In the genomic region with DNA sequence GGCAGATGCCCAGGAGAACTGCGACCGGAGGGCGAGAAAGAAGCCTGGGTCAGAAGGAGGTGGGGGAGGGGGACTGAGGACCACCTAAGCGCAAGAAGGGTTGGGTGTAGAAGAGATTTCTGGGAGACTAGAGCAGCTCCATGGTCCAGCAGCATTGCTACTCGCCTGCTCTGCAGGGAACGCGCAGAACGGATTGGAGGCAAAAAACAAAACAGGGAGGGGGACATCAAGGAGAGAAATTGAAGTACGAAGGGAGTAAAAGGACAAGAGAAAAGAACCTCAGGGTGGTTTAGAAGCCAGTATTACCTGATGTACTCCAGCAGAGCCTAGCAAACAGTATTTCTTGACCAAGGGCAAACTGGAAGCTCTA, we compare ENCODE assay signal across 8 cellular contexts. TPM values are rescaled to one million over a fixed set of nuclear protein-coding genes. Genes with fewer than 3 reads are reported as not detected.
DNase-seq lines count a peak whose midpoint lies in the region; ATAC-seq, FAIRE-seq and TF ChIP-seq lines count a peak whose summit lies in the region.

No MANE protein-coding gene starts in this region.

- H3K9me3 ChIP-seq in HepG2 (ENCODE audit: low read length) (no peaks in the 10 kb centered on the region), thymus (ENCODE audit: control insufficient read depth) (no peaks in the 10 kb centered on the region)

- no peaks in the 10 kb centered on the region for H3K27me3 ChIP-seq in brain microvascular endothelial cell (replicated peaks)
- peaks cover 0 to 55% of the 10 kb centered on the region in 2 experiments for H3K27me3 ChIP-seq in HepG2 (ENCODE audit: control insufficient read depth in 1 of 2, insufficient read depth in 2 of 2, low read length in 2 of 2)
- peaks cover 18% of the 10 kb centered on the region for H3K27me3 ChIP-seq in thymus (ENCODE audit: control insufficient read depth, insufficient read depth)

- H3K4me1 ChIP-seq in HepG2 (ENCODE audit: insufficient read depth, low read length): peaks cover 22% of the 10 kb centered on the region
- peaks cover 6% of the 10 kb centered on the region for H3K4me1 ChIP-seq in thymus (ENCODE audit: control insufficient read depth, insufficient read depth, low read length)

- POLR2A ChIA-PET in HepG2 (lab: Yijun Ruan, JAX): interaction anchor here (0.8 to 1.1 kb wide), 2 partner anchors 14 to 710 kb away, joined by 3 to 4 read pairs; partner anchors contain the start of gene TRIM27

- no peak for DNase-seq in Jurkat, Clone E6-1 (ENCODE audit: low read depth, low spot score)
- DNase-seq in brain microvascular endothelial cell: peak; percentile 9
- DNase-seq in HepG2 (ENCODE audit: low spot score): no peak
- no peak for DNase-seq in mesenteric fat pad (ENCODE audit: low spot score)
- no peak for DNase-seq in stimulated activated CD4-positive, alpha-beta T cell treated with anti-CD3 and anti-CD28 coated beads, Interleukin-4, amount 100 ng/mL, for 24 hours

- in situ Hi-C loops in brain microvascular endothelial cell (cut with HindIII; ENCODE audit: low pct_ligation_motif_present, low sequenced_read_pairs) (no loop called here), HepG2 (cut with HindIII; ENCODE audit: extremely low pct_ligation_motif_present, low pct_unique_long_range_greater_than_20kb) (no loop called here)

- no peaks in the 10 kb centered on the region for H3K79me2 ChIP-seq in HepG2 (ENCODE audit: insufficient read depth, low read length)

- TF ChIP-seq POLR2A in HepG2 (IDR thresholded peaks at IDR 0.05; ENCODE audit: insufficient read depth in 1 of 2, low read depth in 2 of 2, low read length in 2 of 2): no peak

- H3K4me3 ChIP-seq in Jurkat, Clone E6-1 (ENCODE audit: low read length): peak overlapping the region; percentile 59
- H3K4me3 ChIP-seq in brain microvascular endothelial cell (ENCODE audit: low read depth, low read length): peak overlapping the region; percentile 71
- peak overlapping the region; percentile 56 to 74 (median 65); a peak in 4 of 6 replicates for H3K4me3 ChIP-seq in HepG2 (replicated peaks in 1 of 3; ENCODE audit: insufficient read depth in 1 of 3, low read depth in 2 of 3, low read length in 3 of 3)
- H3K4me3 ChIP-seq in thymus (ENCODE audit: low read length): peak overlapping the region; percentile 81

- intact Hi-C loops in HepG2 (cut with micrococcal nuclease; ENCODE audit: unreplicated experiment): no loop called here

- no peak overlapping the region for H2AFZ ChIP-seq in HepG2 (ENCODE audit: low read length)

- ATAC-seq in HepG2 (peak; percentile 10), GM21576 (IDR thresholded peaks at IDR 0.05; ENCODE audit: unreplicated experiment) (no peak)

- TF ChIP-seq RAD21 in HepG2 (CRISPR knock-in tag; IDR thresholded peaks at IDR 0.05): no peak

- peak overlapping the region; percentile 63 for H3K4me2 ChIP-seq in HepG2 (ENCODE audit: low read depth, low read length)

- TF ChIP-seq EP300 in HepG2 (IDR thresholded peaks at IDR 0.05; ENCODE audit: low read depth in 2 of 2, low read length in 2 of 2): no peak
- no peak for TF ChIP-seq EP300 in HepG2 (CRISPR knock-in tag; IDR thresholded peaks at IDR 0.05; ENCODE audit: borderline replicate concordance)

- BruUV-seq in HepG2 (replicated peaks; lab: Mats Ljungman, UMichigan): no TSS peak

- TF ChIP-seq CTCF in C4-2B (conservative IDR thresholded peaks at IDR 0.05): no peak
- no peak for TF ChIP-seq CTCF in brain microvascular endothelial cell (IDR thresholded peaks at IDR 0.05; ENCODE audit: low read depth, low read length, missing control alignments)
- TF ChIP-seq CTCF in HepG2 (CRISPR knock-in tag; IDR thresholded peaks at IDR 0.05): no peak

- 27% methylated on average over 9 of the region's 9 CpGs for WGBS in HepG2 (ENCODE audit: low lambda C conversion rate)
- WGBS in thymus: 35% methylated on average over 9 of the region's 9 CpGs

- H3K27ac ChIP-seq in C4-2B: peak overlapping the region; percentile 45
- no peak overlapping the region for H3K27ac ChIP-seq in brain microvascular endothelial cell
- no peak overlapping the region for H3K27ac ChIP-seq in HepG2 (ENCODE audit: extremely low read length, insufficient read depth, low read length)
- H3K27ac ChIP-seq in thymus (ENCODE audit: low read depth): no peak overlapping the region

- FAIRE-seq in HepG2 (lab: Jason Lieb, UNC): no peak

- no peak overlapping the region for H3K9ac ChIP-seq in HepG2 (ENCODE audit: insufficient read depth, low read depth, low read length)

- CTCF ChIA-PET in HepG2 (lab: Yijun Ruan, JAX; ENCODE audit: low intra/inter-chr PET ratio, low total read pairs): no interaction called here

- no peaks in the 10 kb centered on the region; the same call in 1 of the 2 replicates for H4K20me1 ChIP-seq in HepG2 (ENCODE audit: insufficient read depth, low read length)

- no peaks in the 10 kb centered on the region for H3K36me3 ChIP-seq in brain microvascular endothelial cell (replicated peaks)
- H3K36me3 ChIP-seq in HepG2 (replicated peaks in 1 of 2; ENCODE audit: control insufficient read depth in 1 of 2, insufficient read depth in 2 of 2, low read length in 2 of 2): no peaks in the 10 kb centered on the region
- no peaks in the 10 kb centered on the region for H3K36me3 ChIP-seq in thymus (ENCODE audit: control insufficient read depth, insufficient read depth)

RNA-seq across cellular contexts. Expression of gene GABBR1, which starts 0.5 kb away (rescaled TPM):
- 15.2 TPM for polyA plus RNA-seq in Jurkat, Clone E6-1 (2012; ENCODE audit: insufficient read depth, insufficient read length)
- total RNA-seq in HepG2 (2016; rRNA removed; fragmentation: Illumina TruSeq; extraction: Trizol): 0.07 TPM in 1 of 2 replicates, not detected in the other
- not detected in 2 replicates for total RNA-seq in HepG2 (2016; cell fraction: cytosol; rRNA removed; fragmentation: Illumina TruSeq; extraction: Trizol; ENCODE audit: low read depth)
- total RNA-seq in HepG2 (2016; cell fraction: insoluble cytoplasmic fraction; rRNA removed; fragmentation: Illumina TruSeq; extraction: Trizol): not detected in 2 replicates
- not detected in 2 replicates for total RNA-seq in HepG2 (2016; cell fraction: membrane; rRNA removed; fragmentation: Illumina TruSeq; extraction: Trizol)
- total RNA-seq in HepG2 (2016; cell fraction: nucleus; rRNA removed; fragmentation: Illumina TruSeq; extraction: Trizol): 0.16 TPM in 1 of 2 replicates, not detected in the other
- 0.37 and 0.38 TPM in 2 replicates for polyA plus RNA-seq in HepG2 (2011; rRNA removed)
- polyA plus RNA-seq in HepG2 (2011; cell fraction: cytosol; rRNA removed): 0.15 and 0.18 TPM in 2 replicates
- 3.0 and 3.5 TPM in 2 replicates for polyA plus RNA-seq in HepG2 (2011; cell fraction: nucleus; rRNA removed)
- 0.39 and 0.40 TPM in 2 replicates for polyA plus RNA-seq in HepG2 (2012)
- not detected in 2 replicates for polyA plus RNA-seq in HepG2 (2016; cell fraction: cytosol; fragmentation: Illumina TruSeq; extraction: Trizol; ENCODE audit: low read depth)
- polyA plus RNA-seq in HepG2 (2016; cell fraction: insoluble cytoplasmic fraction; fragmentation: Illumina TruSeq; extraction: Trizol; ENCODE audit: low read depth): not detected in 2 replicates
- not detected in 2 replicates for polyA plus RNA-seq in HepG2 (2016; cell fraction: membrane; fragmentation: Illumina TruSeq; extraction: Trizol; ENCODE audit: low read depth)
- polyA plus RNA-seq in HepG2 (2016; cell fraction: nucleus; fragmentation: Illumina TruSeq; extraction: Trizol; ENCODE audit: insufficient read depth, low read depth): 0.83 and 1.1 TPM in 2 replicates
- polyA minus RNA-seq in HepG2 (2011; rRNA and poly(A)+ RNA removed; ENCODE audit: low replicate concordance): 0.72 and 11.2 TPM in 2 replicates
- polyA minus RNA-seq in HepG2 (2011; cell fraction: cytosol; rRNA and poly(A)+ RNA removed): not detected in 2 replicates
- polyA minus RNA-seq in HepG2 (2011; cell fraction: nucleus; rRNA and poly(A)+ RNA removed): 0.77 and 0.99 TPM in 2 replicates
- polyA plus RNA-seq in thymus: 20.5 TPM
- 33.5 TPM for total RNA-seq in mesenteric fat pad

RNA-seq across cellular contexts. Expression of gene MOG, which starts 23.4 kb away (rescaled TPM):
- not detected for polyA plus RNA-seq in Jurkat, Clone E6-1 (2012; ENCODE audit: insufficient read depth, insufficient read length)
- total RNA-seq in HepG2 (2016; rRNA removed; fragmentation: Illumina TruSeq; extraction: Trizol): not detected in 2 replicates
- total RNA-seq in HepG2 (2016; cell fraction: cytosol; rRNA removed; fragmentation: Illumina TruSeq; extraction: Trizol; ENCODE audit: low read depth): not detected in 2 replicates
- total RNA-seq in HepG2 (2016; cell fraction: insoluble cytoplasmic fraction; rRNA removed; fragmentation: Illumina TruSeq; extraction: Trizol): not detected in 2 replicates
- total RNA-seq in HepG2 (2016; cell fraction: membrane; rRNA removed; fragmentation: Illumina TruSeq; extraction: Trizol): not detected in 2 replicates
- not detected in 2 replicates for total RNA-seq in HepG2 (2016; cell fraction: nucleus; rRNA removed; fragmentation: Illumina TruSeq; extraction: Trizol)
- polyA plus RNA-seq in HepG2 (2011; rRNA removed): not detected in 2 replicates
- polyA plus RNA-seq in HepG2 (2011; cell fraction: cytosol; rRNA removed): not detected in 2 replicates
- polyA plus RNA-seq in HepG2 (2011; cell fraction: nucleus; rRNA removed): not detected in 2 replicates
- polyA plus RNA-seq in HepG2 (2012): not detected in 2 replicates
- not detected in 2 replicates for polyA plus RNA-seq in HepG2 (2016; cell fraction: cytosol; fragmentation: Illumina TruSeq; extraction: Trizol; ENCODE audit: low read depth)
- not detected in 2 replicates for polyA plus RNA-seq in HepG2 (2016; cell fraction: insoluble cytoplasmic fraction; fragmentation: Illumina TruSeq; extraction: Trizol; ENCODE audit: low read depth)
- polyA plus RNA-seq in HepG2 (2016; cell fraction: membrane; fragmentation: Illumina TruSeq; extraction: Trizol; ENCODE audit: low read depth): not detected in 2 replicates
- not detected in 2 replicates for polyA plus RNA-seq in HepG2 (2016; cell fraction: nucleus; fragmentation: Illumina TruSeq; extraction: Trizol; ENCODE audit: insufficient read depth, low read depth)
- polyA minus RNA-seq in HepG2 (2011; rRNA and poly(A)+ RNA removed; ENCODE audit: low replicate concordance): not detected in 2 replicates
- not detected in 2 replicates for polyA minus RNA-seq in HepG2 (2011; cell fraction: cytosol; rRNA and poly(A)+ RNA removed)
- not detected in 2 replicates for polyA minus RNA-seq in HepG2 (2011; cell fraction: nucleus; rRNA and poly(A)+ RNA removed)
- 0.11 TPM for polyA plus RNA-seq in thymus
- not detected for total RNA-seq in mesenteric fat pad

RNA-seq across cellular contexts. Expression of gene ZFP57, which starts 47.4 kb away (rescaled TPM):
- polyA plus RNA-seq in Jurkat, Clone E6-1 (2012; ENCODE audit: insufficient read depth, insufficient read length): not detected
- total RNA-seq in HepG2 (2016; rRNA removed; fragmentation: Illumina TruSeq; extraction: Trizol): not detected in 2 replicates
- total RNA-seq in HepG2 (2016; cell fraction: cytosol; rRNA removed; fragmentation: Illumina TruSeq; extraction: Trizol; ENCODE audit: low read depth): not detected in 2 replicates
- not detected in 2 replicates for total RNA-seq in HepG2 (2016; cell fraction: insoluble cytoplasmic fraction; rRNA removed; fragmentation: Illumina TruSeq; extraction: Trizol)
- total RNA-seq in HepG2 (2016; cell fraction: membrane; rRNA removed; fragmentation: Illumina TruSeq; extraction: Trizol): not detected in 2 replicates
- not detected in 2 replicates for total RNA-seq in HepG2 (2016; cell fraction: nucleus; rRNA removed; fragmentation: Illumina TruSeq; extraction: Trizol)
- not detected in 2 replicates for polyA plus RNA-seq in HepG2 (2011; rRNA removed)
- not detected in 2 replicates for polyA plus RNA-seq in HepG2 (2011; cell fraction: cytosol; rRNA removed)
- polyA plus RNA-seq in HepG2 (2011; cell fraction: nucleus; rRNA removed): not detected in 2 replicates
- polyA plus RNA-seq in HepG2 (2012): not detected in 2 replicates
- polyA plus RNA-seq in HepG2 (2016; cell fraction: cytosol; fragmentation: Illumina TruSeq; extraction: Trizol; ENCODE audit: low read depth): not detected in 2 replicates
- polyA plus RNA-seq in HepG2 (2016; cell fraction: insoluble cytoplasmic fraction; fragmentation: Illumina TruSeq; extraction: Trizol; ENCODE audit: low read depth): not detected in 2 replicates
- polyA plus RNA-seq in HepG2 (2016; cell fraction: membrane; fragmentation: Illumina TruSeq; extraction: Trizol; ENCODE audit: low read depth): not detected in 2 replicates
- polyA plus RNA-seq in HepG2 (2016; cell fraction: nucleus; fragmentation: Illumina TruSeq; extraction: Trizol; ENCODE audit: insufficient read depth, low read depth): not detected in 2 replicates
- not detected in 2 replicates for polyA minus RNA-seq in HepG2 (2011; rRNA and poly(A)+ RNA removed; ENCODE audit: low replicate concordance)
- polyA minus RNA-seq in HepG2 (2011; cell fraction: cytosol; rRNA and poly(A)+ RNA removed): not detected in 2 replicates
- polyA minus RNA-seq in HepG2 (2011; cell fraction: nucleus; rRNA and poly(A)+ RNA removed): not detected in 2 replicates
- polyA plus RNA-seq in thymus: 0.05 TPM
- not detected for total RNA-seq in mesenteric fat pad

RNA-seq across cellular contexts. Expression of gene OR2H2, which starts 48.6 kb away (rescaled TPM):
- polyA plus RNA-seq in Jurkat, Clone E6-1 (2012; ENCODE audit: insufficient read depth, insufficient read length): not detected
- total RNA-seq in HepG2 (2016; rRNA removed; fragmentation: Illumina TruSeq; extraction: Trizol) (not detected in 2 replicates), mesenteric fat pad (not detected)
- total RNA-seq in HepG2 (2016; cell fraction: cytosol; rRNA removed; fragmentation: Illumina TruSeq; extraction: Trizol; ENCODE audit: low read depth): not detected in 2 replicates
- total RNA-seq in HepG2 (2016; cell fraction: insoluble cytoplasmic fraction; rRNA removed; fragmentation: Illumina TruSeq; extraction: Trizol): not detected in 2 replicates
- not detected in 2 replicates for total RNA-seq in HepG2 (2016; cell fraction: membrane; rRNA removed; fragmentation: Illumina TruSeq; extraction: Trizol)
- total RNA-seq in HepG2 (2016; cell fraction: nucleus; rRNA removed; fragmentation: Illumina TruSeq; extraction: Trizol): not detected in 2 replicates
- polyA plus RNA-seq in HepG2 (2011; rRNA removed) (not detected in 2 replicates), thymus (under 0.01 TPM)
- polyA plus RNA-seq in HepG2 (2011; cell fraction: cytosol; rRNA removed): not detected in 2 replicates
- polyA plus RNA-seq in HepG2 (2011; cell fraction: nucleus; rRNA removed): not detected in 2 replicates
- polyA plus RNA-seq in HepG2 (2012): not detected in 2 replicates
- not detected in 2 replicates for polyA plus RNA-seq in HepG2 (2016; cell fraction: cytosol; fragmentation: Illumina TruSeq; extraction: Trizol; ENCODE audit: low read depth)
- polyA plus RNA-seq in HepG2 (2016; cell fraction: insoluble cytoplasmic fraction; fragmentation: Illumina TruSeq; extraction: Trizol; ENCODE audit: low read depth): not detected in 2 replicates
- polyA plus RNA-seq in HepG2 (2016; cell fraction: membrane; fragmentation: Illumina TruSeq; extraction: Trizol; ENCODE audit: low read depth): not detected in 2 replicates
- polyA plus RNA-seq in HepG2 (2016; cell fraction: nucleus; fragmentation: Illumina TruSeq; extraction: Trizol; ENCODE audit: insufficient read depth, low read depth): not detected in 2 replicates
- polyA minus RNA-seq in HepG2 (2011; rRNA and poly(A)+ RNA removed; ENCODE audit: low replicate concordance): not detected in 2 replicates
- not detected in 2 replicates for polyA minus RNA-seq in HepG2 (2011; cell fraction: cytosol; rRNA and poly(A)+ RNA removed)
- not detected in 2 replicates for polyA minus RNA-seq in HepG2 (2011; cell fraction: nucleus; rRNA and poly(A)+ RNA removed)

Comparison
In these comparisons a context has a peak if more than half of its experiments do, and no peak if none do; other contexts are left out.
1. RNA of gene GABBR1, which starts 0.5 kb away (total RNA-seq): 33.5 TPM in mesenteric fat pad (single experiment); 0.07 to 0.16 TPM in HepG2; every median in the first group is over 10 times any median in the second.
2. Peak in every context shown above with its lines, with median percentiles within 50 percentile points of each other: H3K4me3 ChIP-seq.